Comparison of ENCODE assay signal across 8 cellular contexts in genomic region chr12:89179983-89180382, GRCh38.
A peak's percentile ranks its signal among the peaks of the same experiment; 100 is the strongest.
DNase-seq lines count a peak whose midpoint lies in the region; TF ChIP-seq lines count a peak whose summit lies in the region.

No MANE protein-coding gene starts in this region.

- no peaks in the 10 kb centered on the region for H3K9me3 Mint-ChIP-seq in CD8-positive, alpha-beta memory T cell
- no peaks in the 10 kb centered on the region for H3K9me3 Mint-ChIP-seq in osteocyte (ENCODE audit: unreplicated experiment)

- POLR2A ChIA-PET in CD8-positive, alpha-beta memory T cell (lab: Charles Lee): no interaction called here

- H3K4me3 Mint-ChIP-seq in CD8-positive, alpha-beta memory T cell: no peak overlapping the region
- no peak overlapping the region for H3K4me3 Mint-ChIP-seq in osteocyte (ENCODE audit: unreplicated experiment)

- H3K27ac ChIP-seq in CD8-positive, alpha-beta memory T cell (ENCODE audit: low read depth, low read length): no peak overlapping the region

- no peaks in the 10 kb centered on the region for H3K4me1 ChIP-seq in CD8-positive, alpha-beta memory T cell (ENCODE audit: insufficient read depth, low read length)

- peaks cover 0 to 31% of the 10 kb centered on the region in 2 donors for H3K27me3 Mint-ChIP-seq in CD8-positive, alpha-beta memory T cell
- H3K27me3 Mint-ChIP-seq in osteocyte (ENCODE audit: unreplicated experiment): no peaks in the 10 kb centered on the region

- peaks cover 0 to 1% (median 0%) of the 10 kb centered on the region in 3 donors for H3K36me3 Mint-ChIP-seq in CD8-positive, alpha-beta memory T cell
- H3K36me3 Mint-ChIP-seq in osteocyte (ENCODE audit: unreplicated experiment): no peaks in the 10 kb centered on the region

- no peak overlapping the region for H3K27ac Mint-ChIP-seq in CD8-positive, alpha-beta memory T cell
- no peak overlapping the region for H3K27ac Mint-ChIP-seq in osteocyte (ENCODE audit: unreplicated experiment)

- CTCF ChIA-PET in CD8-positive, alpha-beta memory T cell (lab: Charles Lee): no interaction called here

- H3K4me3 ChIP-seq in CD8-positive, alpha-beta memory T cell (ENCODE audit: low read length): no peak overlapping the region

- no peaks in the 10 kb centered on the region for H3K4me1 Mint-ChIP-seq in CD8-positive, alpha-beta memory T cell
- H3K4me1 Mint-ChIP-seq in osteocyte (ENCODE audit: unreplicated experiment): peaks cover 19% of the 10 kb centered on the region

- H3K27me3 ChIP-seq in CD8-positive, alpha-beta memory T cell (ENCODE audit: insufficient read depth, low read length, poor library complexity, severe bottlenecking): no peaks in the 10 kb centered on the region

- peak; percentile 84 for DNase-seq in GM04504 (ENCODE audit: low read depth)
- peak; percentile 85 for DNase-seq in NCI-H226
- DNase-seq in dermis microvascular lymphatic vessel endothelial cell (ENCODE audit: low read depth in 2 of 2): peak; percentile 99
- DNase-seq in pulmonary artery endothelial cell (ENCODE audit: low read depth, low spot score): peak; percentile 77
- no peak for DNase-seq in CD8-positive, alpha-beta memory T cell
- no peak for DNase-seq in COLO829 (ENCODE audit: low spot score)
- DNase-seq in NCI-H526 (lab: John Stamatoyannopoulos, UW): no peak
- DNase-seq in osteocyte (ENCODE audit: extremely low spot score, unreplicated experiment): no peak

- H3K9me3 ChIP-seq in CD8-positive, alpha-beta memory T cell (ENCODE audit: low read length): no peaks in the 10 kb centered on the region

- H3K36me3 ChIP-seq in CD8-positive, alpha-beta memory T cell (ENCODE audit: insufficient read depth, low read length): no peaks in the 10 kb centered on the region

- TF ChIP-seq CTCF in osteocyte (IDR thresholded peaks at IDR 0.05): no peak

Comparison
In these comparisons a context has a peak if more than half of its experiments do, and no peak if none do; other contexts are left out.
1. DNase-seq: peak in GM04504 (single experiment), NCI-H226 (single experiment), dermis microvascular lymphatic vessel endothelial cell (2 of 2) and pulmonary artery endothelial cell (single experiment); none in CD8-positive, alpha-beta memory T cell (0 of 5), COLO829 (single experiment), NCI-H526 (0 of 2) and osteocyte (single experiment).